ENCODE assay signal across 24 cellular contexts in genomic region chr12:2775431-2775830, GRCh38. TPM values are rescaled to one million over a fixed set of nuclear protein-coding genes. Genes with fewer than 3 reads are reported as not detected.
DNase-seq lines count a peak whose midpoint lies in the region; ATAC-seq and TF ChIP-seq lines count a peak whose summit lies in the region.
"Had no signal": no experiment of that assay in that cellular context is flagged by ENCODE, and none has a peak within 500 bp of the region (broad histone marks: within the 10 kb centered on the region; RNA-seq: fewer than 3 reads in every experiment).

No MANE protein-coding gene starts in this region.

- TF ChIP-seq POLR2A in breast epithelium (IDR thresholded peaks at IDR 0.05) (no peak), body of pancreas (IDR thresholded peaks at IDR 0.05) (no peak), stomach (IDR thresholded peaks at IDR 0.05) (no peak)

- H3K4me1 ChIP-seq in breast epithelium, result no peaks in the 10 kb centered on the region
- peaks cover 41% of the 10 kb centered on the region for H3K4me1 ChIP-seq in body of pancreas
- H3K4me1 ChIP-seq in right cardiac atrium (ENCODE audit: control insufficient read depth, insufficient read depth, low read length), result no peaks in the 10 kb centered on the region
- no peaks in the 10 kb centered on the region for H3K4me1 ChIP-seq in stomach
- H3K4me1 ChIP-seq: SJCRH30 had no signal

- 48 to 55% methylated on average over 7 of the region's 8 CpGs for WGBS in body of pancreas, 2 donors
- 62% methylated on average over 8 of the region's 8 CpGs for WGBS in right cardiac atrium
- WGBS in stomach, 5 donors, result 49 to 71% (median 64%) methylated on average over 7 to 8 of the region's 8 CpGs

- H3K9me3 ChIP-seq in breast epithelium, result no peaks in the 10 kb centered on the region
- H3K9me3 ChIP-seq in body of pancreas, result no peaks in the 10 kb centered on the region
- H3K9me3 ChIP-seq in right cardiac atrium (ENCODE audit: control insufficient read depth, low read length), result no peaks in the 10 kb centered on the region
- H3K9me3 ChIP-seq in stomach, result no peaks in the 10 kb centered on the region
- H3K9me3 ChIP-seq in WERI-Rb-1 (ENCODE audit: severe bottlenecking), result no peaks in the 10 kb centered on the region
- H3K9me3 ChIP-seq: SJCRH30 had no signal

- no peak for TF ChIP-seq EP300 in stomach (IDR thresholded peaks at IDR 0.05)

- H3K36me3 ChIP-seq in breast epithelium (no peaks in the 10 kb centered on the region), body of pancreas (replicated peaks in 1 of 2; ENCODE audit: insufficient read depth in 1 of 2, low read depth in 2 of 2) (no peaks in the 10 kb centered on the region), stomach (no peaks in the 10 kb centered on the region), WERI-Rb-1 (no peaks in the 10 kb centered on the region)
- H3K36me3 ChIP-seq: BLaER1 treated with 17β-estradiol and CSF1 and Interleukin-3, amounts not matched to agents 10 nM and 100 nM; SJCRH30 had no signal

- H3K4me3 ChIP-seq in breast epithelium (no peak overlapping the region), body of pancreas (no peak overlapping the region), right cardiac atrium (ENCODE audit: low read length) (no peak overlapping the region), stomach (no peak overlapping the region), WERI-Rb-1 (ENCODE audit: low read depth, low read length) (no peak overlapping the region)
- H3K4me3 ChIP-seq: BLaER1 treated with 17β-estradiol and CSF1 and Interleukin-3, amounts not matched to agents 10 nM and 100 nM; GM12878; SJCRH30 had no signal

- H3K27ac ChIP-seq in breast epithelium (no peak overlapping the region), body of pancreas (peak overlapping the region in 3 of 4 donors; percentile 10 to 29 (median 17)), right cardiac atrium (ENCODE audit: low read length) (no peak overlapping the region), stomach (no peak overlapping the region), WERI-Rb-1 (no peak overlapping the region)
- H3K27ac ChIP-seq: BLaER1 treated with 17β-estradiol and CSF1 and Interleukin-3, amounts not matched to agents 10 nM and 100 nM; SJCRH30 had no signal

- TF ChIP-seq CTCF in breast epithelium (IDR thresholded peaks at IDR 0.05) (no peak), body of pancreas (IDR thresholded peaks at IDR 0.05) (no peak), stomach (IDR thresholded peaks at IDR 0.05) (no peak), WERI-Rb-1 (IDR thresholded peaks at IDR 0.05; ENCODE audit: low read depth, low read length) (no peak), GM13976 (IDR thresholded peaks at IDR 0.05; ENCODE audit: borderline replicate concordance, control extremely low read depth, extremely low read depth, insufficient read depth, missing control alignments) (no peak)

- DNase-seq in T47D (ENCODE audit: low read depth in 1 of 2, low spot score in 1 of 2), result peak; percentile 45 to 91
- no peak for DNase-seq in breast epithelium (ENCODE audit: low spot score in 2 of 2)
- peak; percentile 84 to 94 (median 92) for DNase-seq in body of pancreas
- DNase-seq in right cardiac atrium, result peak in 1 of 3 donors; percentile 66
- DNase-seq in stomach, result peak; percentile 83
- no peak for DNase-seq in WERI-Rb-1
- DNase-seq in GM13976 (ENCODE audit: low spot score), result no peak
- DNase-seq: 8988T; DND-41; GOT3; MV-4-11; NCI-H1105 treated with DMSO at 0.1 percent for 48 hours; NCI-H2081; NCI-H2171; NCI-H345; NCI-H524; NCI-H774; NK-92 treated with Interleukin-12 subunit alpha and Interleukin-12 subunit beta, amount 100 ng/mL, for 24 hours; SJCRH30 had no signal

- no peaks in the 10 kb centered on the region for H3K27me3 ChIP-seq in breast epithelium
- H3K27me3 ChIP-seq in body of pancreas, result no peaks in the 10 kb centered on the region
- no peaks in the 10 kb centered on the region for H3K27me3 ChIP-seq in right cardiac atrium (ENCODE audit: control insufficient read depth, insufficient read depth)
- H3K27me3 ChIP-seq in stomach, result peaks cover 0 to 4% (median 0%) of the 10 kb centered on the region in 3 donors
- H3K27me3 ChIP-seq in WERI-Rb-1 (ENCODE audit: insufficient read depth, low read depth, severe bottlenecking), result no peaks in the 10 kb centered on the region
- H3K27me3 ChIP-seq: BLaER1 treated with 17β-estradiol and CSF1 and Interleukin-3, amounts not matched to agents 10 nM and 100 nM had no signal

- intact Hi-C loops in breast epithelium (cut with DNase I; ENCODE audit: low total_unique reads) (no loop called here), body of pancreas (cut with DNase I) (no loop called here), right cardiac atrium (cut with DNase I) (no loop called here), stomach (cut with DNase I; ENCODE audit: low total_unique reads) (no loop called here)

- in situ Hi-C loops in T47D (cut with HindIII; ENCODE audit: low pct_unique_long_range_greater_than_20kb, low sequenced_read_pairs) (no loop called here), GM13976 (cut with MboI; ENCODE audit: low sequenced_read_pairs, unreplicated experiment) (no loop called here)

- ATAC-seq in body of pancreas (peak; percentile 97), right cardiac atrium (peak; percentile 70 to 78)
- ATAC-seq: CD8-positive, alpha-beta T cell; GM12878; Panc1 had no signal

RNA-seq across cellular contexts. Expression of gene FKBP4, which starts 19.3 kb away (rescaled TPM):
- total RNA-seq in breast epithelium (10 to 100 TPM; 30.4 to 70.8 (median 50.1) TPM), body of pancreas (10 to 100 TPM; 29.0 to 29.8 TPM), right cardiac atrium (10 to 100 TPM; 36.4 to 65.2 (median 53.7) TPM), stomach (10 to 100 TPM; 25.3 to 57.2 (median 39.4) TPM)
- polyA plus RNA-seq in right cardiac atrium (32.4 TPM), stomach (10 to 100 TPM; 46.9 to 51.4 (median 51.3) TPM)

RNA-seq across cellular contexts. Expression of gene ITFG2, which starts 37.0 kb away (rescaled TPM):
- 10 to 100 TPM; 22.2 to 48.9 (median 35.1) TPM for total RNA-seq in breast epithelium
- 10 to 100 TPM; 32.4 to 65.9 TPM for total RNA-seq in body of pancreas
- total RNA-seq in right cardiac atrium, result 10 to 100 TPM; 14.3 to 20.6 (median 17.3) TPM
- polyA plus RNA-seq in right cardiac atrium, result 15.7 TPM
- 100 to 1,000 TPM in 3 of 5 donors, 10 to 100 TPM in 2; 19.1 to 208 (median 157) TPM for total RNA-seq in stomach
- polyA plus RNA-seq in stomach, result 10 to 100 TPM; 14.9 to 27.8 (median 26.3) TPM

RNA-seq across cellular contexts. Expression of gene NRIP2, which starts 59.4 kb away (rescaled TPM):
- total RNA-seq in breast epithelium, result 1 to 10 TPM in 2 of 3 donors, under 1 TPM in 1; 0.16 to 1.6 (median 1.2) TPM
- total RNA-seq in body of pancreas, result under 1 TPM; 0.26 to 0.33 TPM
- total RNA-seq in right cardiac atrium, result 1 to 10 TPM; 1.5 to 3.0 (median 1.8) TPM
- polyA plus RNA-seq in right cardiac atrium, result 2.0 TPM
- total RNA-seq in stomach, result 10 to 100 TPM in 1 of 5 donors, 1 to 10 TPM in 1, under 1 TPM in 1, not detected in 2; 0.92 to 24.3 (median 4.7) TPM
- polyA plus RNA-seq in stomach, result under 1 TPM; 0.31 to 0.87 (median 0.63) TPM
- total RNA-seq: CD8-positive, alpha-beta T cell; GM12878; M059J had no signal

Comparison
In these comparisons a context has a peak if more than half of its experiments do, and no peak if none do; other contexts are left out.
1. DNase-seq: peak in T47D (2 of 2), body of pancreas (4 of 4) and stomach (single experiment); none in breast epithelium (0 of 2), WERI-Rb-1 (single experiment) and GM13976 (single experiment).
2. H3K27ac ChIP-seq: peak in body of pancreas (3 of 4); none in breast epithelium (0 of 2), right cardiac atrium (single experiment), stomach (0 of 5) and WERI-Rb-1 (single experiment).